Comparison of ENCODE assay signal across 8 cellular contexts in genomic region chr2:46229134-46230063, GRCh38.
DNase-seq lines count a peak whose midpoint lies in the region; ATAC-seq and TF ChIP-seq lines count a peak whose summit lies in the region.

No MANE protein-coding gene starts in this region.

- no peak for DNase-seq in left ventricle myocardium inferior
- DNase-seq in left ventricle myocardium superior: no peak
- DNase-seq in RPMI7951 (ENCODE audit: low read depth): peak; percentile 60
- DNase-seq in kidney glomerular epithelial cell (lab: John Stamatoyannopoulos, UW): peak; percentile 95
- DNase-seq in SIG-M5 (lab: John Stamatoyannopoulos, UW): no peak
- DNase-seq in NCI-H1694 (lab: John Stamatoyannopoulos, UW): no peak
- DNase-seq in D341Med (ENCODE audit: low spot score): no peak

- peaks cover 7% of the 10 kb centered on the region for H3K9me3 ChIP-seq in left ventricle myocardium inferior (replicated peaks)

- TF ChIP-seq CTCF in left ventricle myocardium inferior (IDR thresholded peaks at IDR 0.05; ENCODE audit: borderline replicate concordance): no peak

- no peaks in the 10 kb centered on the region for H3K27me3 ChIP-seq in left ventricle myocardium inferior (ENCODE audit: low read depth)

- H3K4me3 ChIP-seq in left ventricle myocardium inferior: no peak overlapping the region

- H3K36me3 ChIP-seq in left ventricle myocardium inferior: no peaks in the 10 kb centered on the region

- ATAC-seq in left ventricle myocardium superior (no peak), HG02884 (IDR thresholded peaks at IDR 0.05; ENCODE audit: unreplicated experiment) (peak; percentile 78)

- peak overlapping the region; percentile 80 for H3K27ac ChIP-seq in left ventricle myocardium inferior (replicated peaks)

- intact Hi-C loops in left ventricle myocardium inferior (cut with micrococcal nuclease) (no loop called here), left ventricle myocardium superior (cut with micrococcal nuclease) (no loop called here)

- peaks cover 47% of the 10 kb centered on the region for H3K4me1 ChIP-seq in left ventricle myocardium inferior

Comparison
In these comparisons a context has a peak if more than half of its experiments do, and no peak if none do; other contexts are left out.
1. DNase-seq: peak in RPMI7951 (single experiment) and kidney glomerular epithelial cell (single experiment); none in left ventricle myocardium inferior (single experiment), left ventricle myocardium superior (single experiment), SIG-M5 (single experiment), NCI-H1694 (single experiment) and D341Med (single experiment).